Comparison of ENCODE assay signal across 1 cellular context in the genomic region with DNA sequence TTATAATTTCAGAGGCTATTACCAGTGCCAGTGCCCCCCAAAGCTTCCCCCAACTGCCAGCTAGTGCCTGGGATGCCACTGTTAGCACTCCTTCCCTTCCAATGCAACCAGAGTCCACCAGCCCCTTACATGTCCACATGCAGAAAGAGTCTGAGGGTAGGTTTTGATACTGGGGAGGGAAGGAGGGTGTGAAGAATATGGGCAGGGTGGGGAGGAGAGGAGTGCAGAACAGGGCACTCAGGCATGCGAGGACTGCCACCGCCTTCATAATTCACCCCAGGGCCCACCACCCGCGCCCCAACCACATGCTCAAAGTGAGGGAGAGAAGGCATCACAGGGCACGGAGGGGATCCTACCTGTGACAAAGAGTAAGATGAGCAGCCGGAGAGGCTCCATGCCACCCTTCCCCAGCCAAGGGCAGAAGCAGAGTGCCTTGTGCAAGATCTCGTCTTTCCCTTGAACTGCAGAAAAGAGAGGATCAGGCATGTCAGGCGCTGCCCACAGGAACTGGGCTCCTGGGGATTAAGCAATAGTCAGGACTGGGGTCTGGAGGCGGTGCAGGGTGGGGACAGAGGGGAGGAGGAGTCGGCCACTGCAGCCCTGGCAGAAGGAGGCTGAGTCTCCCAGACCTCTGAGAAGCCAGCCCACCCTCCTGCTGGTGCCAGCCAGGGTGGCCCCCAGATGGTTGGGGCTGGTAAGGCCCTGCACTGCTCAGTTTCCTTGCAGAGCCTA.
TF ChIP-seq lines count a peak whose summit lies in the region.

TSS of gene TREM2 (minus strand) at position 430 of the 732 bp plus-strand sequence. CDS start at position 396, 34 bp downstream.

TF ChIP-seq in WTC11, 78 proteins besides CTCF, POLR2A, EP300 and RAD21 (continued from another document):
- TF ChIP-seq, protein P1, sequence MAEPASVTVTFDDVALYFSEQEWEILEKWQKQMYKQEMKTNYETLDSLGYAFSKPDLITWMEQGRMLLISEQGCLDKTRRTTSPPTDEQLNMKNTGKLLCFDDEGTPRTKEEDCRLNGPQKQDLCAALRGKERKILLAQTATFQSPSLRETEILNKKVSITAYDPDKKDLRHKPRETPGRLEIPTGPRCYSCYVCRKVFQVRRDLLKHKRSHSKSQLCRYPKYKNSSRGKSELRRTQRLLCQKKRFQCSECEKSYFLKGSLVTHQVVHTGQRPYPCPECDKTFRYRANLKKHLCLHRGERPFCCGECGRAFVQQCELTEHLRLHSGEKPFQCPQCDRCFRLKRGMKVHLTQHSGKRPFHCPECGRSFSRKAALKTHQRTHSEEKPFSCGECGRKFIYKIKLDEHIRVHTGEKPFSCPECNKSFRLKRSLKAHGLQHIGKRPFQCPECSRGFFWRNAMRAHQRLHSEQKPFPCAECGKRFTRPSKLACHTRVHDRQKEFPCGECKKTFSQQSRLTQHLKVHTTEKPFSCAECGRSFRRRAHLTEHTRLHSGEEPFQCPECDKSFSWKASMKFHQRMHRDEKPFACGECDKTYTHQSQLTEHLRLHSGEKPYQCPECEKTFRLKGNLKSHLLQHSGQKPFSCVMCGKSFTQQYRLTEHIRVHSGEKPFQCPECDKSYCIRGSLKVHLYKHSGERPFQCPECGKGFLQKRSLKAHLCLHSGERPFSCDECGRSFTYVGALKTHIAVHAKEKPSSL (CRISPR knock-in tag; conservative IDR thresholded peaks at IDR 0.05): no peak
